Comparison of ENCODE assay signal across 36 cellular contexts in genomic region chr3:161484226-161484625, GRCh38. TPM values are rescaled to one million over a fixed set of nuclear protein-coding genes. Genes with fewer than 3 reads are reported as not detected.
"Had no signal": no experiment of that assay in that cellular context is flagged by ENCODE, and none has a peak within 500 bp of the region (broad histone marks: within the 10 kb centered on the region; RNA-seq: fewer than 3 reads in every experiment).

No MANE protein-coding gene starts in this region.

- H3K9me3 Mint-ChIP-seq: naive thymus-derived CD4-positive, alpha-beta T cell; natural killer cell treated with Interleukin-12 subunit alpha and Interleukin-12 subunit beta and Interleukin-15 and Interleukin-18, amount 100 ng/mL, for 72 hours had no signal

- ATAC-seq: left colon; mucosa of descending colon; naive thymus-derived CD4-positive, alpha-beta T cell; natural killer cell treated with Interleukin-12 subunit alpha and Interleukin-12 subunit beta and Interleukin-15 and Interleukin-18, amount 100 ng/mL, for 72 hours; right lobe of liver; stimulated activated naive B cell treated with anti-CD40 and anti-IgM and Interleukin-4, amounts not matched to agents 10 μg/mL and 1 μg/mL and 100 μg/mL, for 72 hours; stimulated activated naive CD8-positive, alpha-beta T cell treated with anti-CD3 and anti-CD28 coated beads, Interleukin-15, Interleukin-2, amounts not matched to agents 100 U/mL and 50 U/mL, for 24 hours had no signal

- H3K27ac ChIP-seq: left ventricle myocardium inferior, ovary, right atrium auricular region, right lobe of liver, stomach, testis, thyroid gland, transverse colon, upper lobe of left lung, vagina had no signal

- H3K4me1 ChIP-seq: left ventricle myocardium inferior, right atrium auricular region, right lobe of liver, stomach, testis, thyroid gland, transverse colon, upper lobe of left lung, vagina had no signal

- H3K27ac Mint-ChIP-seq: immature natural killer cell; naive thymus-derived CD4-positive, alpha-beta T cell; natural killer cell treated with Interleukin-12 subunit alpha and Interleukin-12 subunit beta and Interleukin-15 and Interleukin-18, amount 100 ng/mL, for 72 hours; progenitor cell of endocrine pancreas; stimulated activated naive B cell treated with anti-CD40 and anti-IgM and Interleukin-4, amounts not matched to agents 10 μg/mL and 1 μg/mL and 100 μg/mL, for 72 hours had no signal

- H3K9me3 ChIP-seq: left ventricle myocardium inferior, mucosa of descending colon, ovary, right atrium auricular region, right lobe of liver, stomach, testis, thyroid gland, transverse colon, upper lobe of left lung, vagina had no signal

- H3K4me1 Mint-ChIP-seq: immature natural killer cell had no signal

- DNase-seq: hypothalamus; immature natural killer cell; kidney; left colon; left ventricle myocardium inferior; midbrain; mucosa of descending colon; naive thymus-derived CD4-positive, alpha-beta T cell; ovary; right lobe of liver; stimulated activated CD4-positive, alpha-beta T cell treated with anti-CD3 and anti-CD28 coated beads, Interleukin-12 subunit alpha, Interleukin-12 subunit beta, amount 100 ng/mL, for 4 hours; stimulated activated CD4-positive, alpha-beta T cell treated with anti-CD3 and anti-CD28 coated beads, Interleukin-15, amount 100 ng/mL, for 24 hours; stimulated activated CD4-positive, alpha-beta T cell treated with anti-CD3 and anti-CD28 coated beads, Interleukin-2, amount 100 ng/mL, for 24 hours; stimulated activated CD4-positive, alpha-beta T cell treated with anti-CD3 and anti-CD28 coated beads, Interleukin-4, amount 100 ng/mL, for 1 hour; stimulated activated naive B cell treated with anti-CD40 and anti-IgM and Interleukin-4, amounts not matched to agents 10 μg/mL and 1 μg/mL and 100 μg/mL, for 72 hours; stimulated activated naive CD8-positive, alpha-beta T cell treated with anti-CD3 and anti-CD28 coated beads, Interleukin-15, Interleukin-2, amounts not matched to agents 100 U/mL and 50 U/mL, for 24 hours; stomach; testis; thyroid gland; transverse colon; upper lobe of left lung had no signal

- H3K4me3 Mint-ChIP-seq: immature natural killer cell; naive thymus-derived CD4-positive, alpha-beta T cell; natural killer cell treated with Interleukin-12 subunit alpha and Interleukin-12 subunit beta and Interleukin-15 and Interleukin-18, amount 100 ng/mL, for 72 hours; stimulated activated naive B cell treated with anti-CD40 and anti-IgM and Interleukin-4, amounts not matched to agents 10 μg/mL and 1 μg/mL and 100 μg/mL, for 72 hours had no signal

- H3K36me3 ChIP-seq: left ventricle myocardium inferior, ovary, right atrium auricular region, right lobe of liver, stomach, thyroid gland, transverse colon, upper lobe of left lung, vagina had no signal

- H3K4me3 ChIP-seq: left ventricle myocardium inferior, lung, mucosa of descending colon, ovary, right atrium auricular region, right lobe of liver, smooth muscle cell, stomach, testis, thyroid gland, transverse colon, upper lobe of left lung, vagina had no signal

- H3K36me3 Mint-ChIP-seq: immature natural killer cell; naive thymus-derived CD4-positive, alpha-beta T cell; natural killer cell treated with Interleukin-12 subunit alpha and Interleukin-12 subunit beta and Interleukin-15 and Interleukin-18, amount 100 ng/mL, for 72 hours; stimulated activated naive B cell treated with anti-CD40 and anti-IgM and Interleukin-4, amounts not matched to agents 10 μg/mL and 1 μg/mL and 100 μg/mL, for 72 hours had no signal

- H3K27me3 ChIP-seq: ovary, right atrium auricular region, right lobe of liver, testis, thyroid gland, transverse colon, upper lobe of left lung, vagina had no signal

RNA-seq across cellular contexts. Expression of gene OTOL1, which starts 12.4 kb away (rescaled TPM):
- total RNA-seq: kidney; left colon; left ventricle myocardium inferior; lower leg skin; lung; mesenteric fat pad; mucosa of descending colon; myocyte; naive thymus-derived CD4-positive, alpha-beta T cell; natural killer cell treated with Interleukin-12 subunit alpha and Interleukin-12 subunit beta and Interleukin-15 and Interleukin-18, amount 100 ng/mL, for 72 hours; omental fat pad; ovary; progenitor cell of endocrine pancreas; pulmonary artery endothelial cell; renal cortical epithelial cell; right atrium auricular region; right lobe of liver; skeletal muscle tissue; smooth muscle cell; stomach; testis; thyroid gland; transverse colon; upper lobe of left lung; urinary bladder; vagina had no signal
- polyA plus RNA-seq: immature natural killer cell; lung; naive thymus-derived CD4-positive, alpha-beta T cell; neural cell; ovary; smooth muscle cell; stomach; urinary bladder had no signal
